ENCODE assay signal across 22 cellular contexts in genomic region chr9:27407491-27407890, GRCh38.
A peak's percentile ranks its signal among the peaks of the same experiment; 100 is the strongest.
DNase-seq lines count a peak whose midpoint lies in the region; ATAC-seq and TF ChIP-seq lines count a peak whose summit lies in the region.
"Had no signal": no experiment of that assay in that cellular context is flagged by ENCODE, and none has a peak within 500 bp of the region (broad histone marks: within the 10 kb centered on the region; RNA-seq: fewer than 3 reads in every experiment).

No MANE protein-coding gene starts in this region.

- DNase-seq in PC-3 = no peak
- DNase-seq in mammary epithelial cell = no peak
- DNase-seq in mesendoderm = no peak
- DNase-seq in type B pancreatic cell (ENCODE audit: extremely low spot score, unreplicated experiment) = no peak
- no peak for DNase-seq in WERI-Rb-1
- no peak for DNase-seq in NCI-H1436 treated with DMSO at 0.1 percent for 48 hours (lab: John Stamatoyannopoulos, UW)
- DNase-seq: activated naive CD4-positive, alpha-beta T cell treated with anti-CD3 and anti-CD28 coated beads for 36 hours; activated T-cell treated with anti-CD3 and anti-CD28 coated beads, Interleukin-2, amount 50 U/mL, for 24 hours; DND-41; KBM-7; MV-4-11; naive B cell; NCI-H1930; NCI-H446 treated with DMSO at 0.1 percent for 48 hours; NK-92 treated with Interleukin-12 subunit alpha and Interleukin-12 subunit beta, amount 100 ng/mL, for 24 hours; right lobe of liver; T1000 had no signal

- peak overlapping the region; percentile 13 for H4K8ac ChIP-seq in mesendoderm (ENCODE audit: low read depth, low read length)

- ATAC-seq in PC-3 (peak; percentile 42), HG02885 (IDR thresholded peaks at IDR 0.05; ENCODE audit: poor library complexity, unreplicated experiment) (no peak)
- ATAC-seq: activated CD4-positive, CD25-positive, alpha-beta regulatory T cell treated with anti-CD3 and anti-CD28 coated beads, Interleukin-2, amount 50 U/mL, for 24 hours had no signal

- intact Hi-C loops in PC-3 (cut with micrococcal nuclease) = no loop called here
- intact Hi-C loops in mammary epithelial cell (cut with micrococcal nuclease) = loop anchor here (5.0 kb wide), 1 partner anchor 55 kb away; no protein-coding TSS in a partner anchor

- peak overlapping the region; percentile 15 for H3K18ac ChIP-seq in mesendoderm (ENCODE audit: low read length)

- no peak for TF ChIP-seq CTCF in PC-3 (conservative IDR thresholded peaks at IDR 0.05; ENCODE audit: low read depth, low read length)
- no peak for TF ChIP-seq CTCF in mammary epithelial cell (conservative IDR thresholded peaks at IDR 0.05 in 1 of 2, IDR thresholded peaks at IDR 0.05 in 1 of 2; ENCODE audit: extremely low read depth in 1 of 2, insufficient read depth in 1 of 2, low read depth in 1 of 2, low read length in 2 of 2)
- TF ChIP-seq CTCF in type B pancreatic cell (conservative IDR thresholded peaks at IDR 0.05) = no peak
- no peak for TF ChIP-seq CTCF in WERI-Rb-1 (IDR thresholded peaks at IDR 0.05; ENCODE audit: low read depth, low read length)

- H2AK5ac ChIP-seq in mesendoderm (ENCODE audit: low read length) = no peak overlapping the region

- no peaks in the 10 kb centered on the region for H3K36me3 ChIP-seq in PC-3 (ENCODE audit: low read depth, low read length)
- H3K36me3 ChIP-seq in mammary epithelial cell (ENCODE audit: insufficient read depth, low read length) = no peaks in the 10 kb centered on the region
- no peaks in the 10 kb centered on the region for H3K36me3 ChIP-seq in mesendoderm (ENCODE audit: control insufficient read depth, insufficient read depth, low read length)
- H3K36me3 ChIP-seq in WERI-Rb-1 = no peaks in the 10 kb centered on the region
- H3K36me3 ChIP-seq: right lobe of liver had no signal

- H3K27ac Mint-ChIP-seq in type B pancreatic cell = peak overlapping the region; percentile 68
- H3K27ac Mint-ChIP-seq: activated naive CD4-positive, alpha-beta T cell treated with anti-CD3 and anti-CD28 coated beads for 36 hours; activated T-cell treated with anti-CD3 and anti-CD28 coated beads, Interleukin-2, amount 50 U/mL, for 24 hours; B cell had no signal

- in situ Hi-C loops in mammary epithelial cell (cut with MboI; ENCODE audit: low sequenced_read_pairs in 2 of 2) = no loop called here

- no peaks in the 10 kb centered on the region for H3K9me2 ChIP-seq in PC-3 (replicated peaks; ENCODE audit: low read length)

- H3K79me2 ChIP-seq in PC-3 (ENCODE audit: low read length) (no peaks in the 10 kb centered on the region), mammary epithelial cell (ENCODE audit: insufficient read depth, low read length) (peaks cover 66% of the 10 kb centered on the region), mesendoderm (ENCODE audit: control insufficient read depth, insufficient read depth, low read length) (no peaks in the 10 kb centered on the region)

- H3K56ac ChIP-seq in mesendoderm (ENCODE audit: low read length) = no peak overlapping the region

- POLR2A ChIA-PET in PC-3 (lab: Charles Lee; ENCODE audit: unreplicated experiment) = no interaction called here

- no peaks in the 10 kb centered on the region for H3F3A ChIP-seq in PC-3 (ENCODE audit: low read length, unreplicated experiment)

- BruUV-seq in PC-3 (replicated peaks; lab: Mats Ljungman, UMichigan) (no TSS peak), mammary epithelial cell (replicated peaks; lab: Mats Ljungman, UMichigan) (no TSS peak)

- CTCF ChIA-PET in PC-3 (lab: Charles Lee) (no interaction called here), mammary epithelial cell (lab: Charles Lee; ENCODE audit: low non-redundant PET) (no interaction called here)

- H2AFZ ChIP-seq in PC-3 (ENCODE audit: low read length) (peak overlapping the region; percentile 35; the same call in 1 of the 2 replicates), mammary epithelial cell (ENCODE audit: low read depth, low read length) (no peak overlapping the region)
- H2AFZ ChIP-seq: GM23248 had no signal

- peak overlapping the region; percentile 64 for H3K27ac ChIP-seq in PC-3 (ENCODE audit: low read length)
- peak overlapping the region; percentile 16 for H3K27ac ChIP-seq in mammary epithelial cell (ENCODE audit: insufficient read depth, low read depth, low read length)
- H3K27ac ChIP-seq in mesendoderm (ENCODE audit: low read depth, low read length) = no peak overlapping the region
- no peak overlapping the region for H3K27ac ChIP-seq in WERI-Rb-1
- H3K27ac ChIP-seq: GM23248, right lobe of liver had no signal

- H2BK15ac ChIP-seq in mesendoderm (replicated peaks; ENCODE audit: low read depth) = no peak overlapping the region

- H3K4me3 Mint-ChIP-seq in type B pancreatic cell = peak overlapping the region; percentile 25
- H3K4me3 Mint-ChIP-seq: activated naive CD4-positive, alpha-beta T cell treated with anti-CD3 and anti-CD28 coated beads for 36 hours; activated T-cell treated with anti-CD3 and anti-CD28 coated beads, Interleukin-2, amount 50 U/mL, for 24 hours; B cell had no signal

- no peaks in the 10 kb centered on the region for H3K9me3 ChIP-seq in PC-3 (ENCODE audit: low read length)
- no peaks in the 10 kb centered on the region for H3K9me3 ChIP-seq in mammary epithelial cell (replicated peaks; ENCODE audit: insufficient read depth, low read length)
- no peaks in the 10 kb centered on the region for H3K9me3 ChIP-seq in WERI-Rb-1 (ENCODE audit: severe bottlenecking)
- H3K9me3 ChIP-seq: right lobe of liver had no signal

- no peaks in the 10 kb centered on the region for H3K79me1 ChIP-seq in mesendoderm (ENCODE audit: low read length)

- H3K4me1 ChIP-seq in PC-3 (ENCODE audit: insufficient read depth, low read length) (peaks cover 17% of the 10 kb centered on the region), mammary epithelial cell (ENCODE audit: insufficient read depth, low read length) (peaks cover 21% of the 10 kb centered on the region), mesendoderm (ENCODE audit: control insufficient read depth, low read depth, low read length) (no peaks in the 10 kb centered on the region)
- H3K4me1 ChIP-seq: right lobe of liver had no signal

- no peak overlapping the region for H4K5ac ChIP-seq in mesendoderm (ENCODE audit: low read length)

- no peaks in the 10 kb centered on the region for H3K27me3 Mint-ChIP-seq in type B pancreatic cell
- H3K27me3 Mint-ChIP-seq: activated T-cell treated with anti-CD3 and anti-CD28 coated beads, Interleukin-2, amount 50 U/mL, for 24 hours; B cell; naive B cell had no signal

- H3K27me3 ChIP-seq in PC-3 (ENCODE audit: low read length) = no peaks in the 10 kb centered on the region
- H3K27me3 ChIP-seq in mammary epithelial cell (ENCODE audit: insufficient read depth, low read length) = no peaks in the 10 kb centered on the region
- no peaks in the 10 kb centered on the region for H3K27me3 ChIP-seq in mesendoderm (ENCODE audit: insufficient read depth, low read length, poor library complexity)
- H3K27me3 ChIP-seq in WERI-Rb-1 (ENCODE audit: insufficient read depth, low read depth, severe bottlenecking) = no peaks in the 10 kb centered on the region
- H3K27me3 ChIP-seq: right lobe of liver had no signal

- no peak overlapping the region for H2BK5ac ChIP-seq in mesendoderm (ENCODE audit: low read length)

- H3K4ac ChIP-seq in mesendoderm (ENCODE audit: low read depth, low read length) = no peak overlapping the region

- H3K4me2 ChIP-seq in PC-3 (ENCODE audit: low read length) (peak overlapping the region; percentile 60), mammary epithelial cell (ENCODE audit: insufficient read depth, low read depth, low read length) (peak overlapping the region; percentile 53), mesendoderm (ENCODE audit: low read length) (no peak overlapping the region)

- no peaks in the 10 kb centered on the region for H4K20me1 ChIP-seq in PC-3 (ENCODE audit: low read length)
- H4K20me1 ChIP-seq in mammary epithelial cell (ENCODE audit: insufficient read depth, low read length) = no peaks in the 10 kb centered on the region

- H3K23ac ChIP-seq in mesendoderm (ENCODE audit: low read length) = no peak overlapping the region

- H3K9me3 Mint-ChIP-seq in type B pancreatic cell = no peaks in the 10 kb centered on the region
- H3K9me3 Mint-ChIP-seq: activated naive CD4-positive, alpha-beta T cell treated with anti-CD3 and anti-CD28 coated beads for 36 hours; activated T-cell treated with anti-CD3 and anti-CD28 coated beads, Interleukin-2, amount 50 U/mL, for 24 hours; naive B cell had no signal

- H3K4me3 ChIP-seq in PC-3 (ENCODE audit: low read length) (no peak overlapping the region), mammary epithelial cell (replicated peaks in 1 of 3; ENCODE audit: insufficient read depth in 1 of 3, low read depth in 2 of 3, low read length in 3 of 3) (no peak overlapping the region), mesendoderm (ENCODE audit: low read length) (no peak overlapping the region), WERI-Rb-1 (ENCODE audit: low read depth, low read length) (no peak overlapping the region)
- H3K4me3 ChIP-seq: GM23248, lung, right lobe of liver had no signal

- H3K36me3 Mint-ChIP-seq in type B pancreatic cell = peaks cover 11% of the 10 kb centered on the region

- H3K4me1 Mint-ChIP-seq in type B pancreatic cell (ENCODE audit: unreplicated experiment) = peaks cover 8% of the 10 kb centered on the region

- H3K9ac ChIP-seq in PC-3 (ENCODE audit: low read length) = no peak overlapping the region
- H3K9ac ChIP-seq in mammary epithelial cell (ENCODE audit: insufficient read depth, low read length) = no peak overlapping the region
- no peak overlapping the region for H3K9ac ChIP-seq in mesendoderm (ENCODE audit: low read length)
- H3K9ac ChIP-seq: GM23248 had no signal

- dilution Hi-C loops in mammary epithelial cell (cut with HindIII; ENCODE audit: low sequenced_read_pairs) = no loop called here

- H2BK120ac ChIP-seq in mesendoderm (ENCODE audit: low read depth, low read length) = no peak overlapping the region

- 8% methylated on average over 1 of the region's 1 CpG for WGBS in mammary epithelial cell (ENCODE audit: low coverage, missing lambda C conversion rate)
- WGBS in mesendoderm (ENCODE audit: extremely low coverage, insufficient coverage, low lambda C conversion rate) = no CpG with 5 or more reads among the region's 1 CpG

Comparison
In these comparisons a context has a peak if more than half of its experiments do, and no peak if none do; other contexts are left out.
1. H3K27ac ChIP-seq: peak in PC-3 (single experiment) and mammary epithelial cell (single experiment); none in mesendoderm (single experiment) and WERI-Rb-1 (single experiment).